Comparison of ENCODE assay signal across 9 cellular contexts in the genomic region with DNA sequence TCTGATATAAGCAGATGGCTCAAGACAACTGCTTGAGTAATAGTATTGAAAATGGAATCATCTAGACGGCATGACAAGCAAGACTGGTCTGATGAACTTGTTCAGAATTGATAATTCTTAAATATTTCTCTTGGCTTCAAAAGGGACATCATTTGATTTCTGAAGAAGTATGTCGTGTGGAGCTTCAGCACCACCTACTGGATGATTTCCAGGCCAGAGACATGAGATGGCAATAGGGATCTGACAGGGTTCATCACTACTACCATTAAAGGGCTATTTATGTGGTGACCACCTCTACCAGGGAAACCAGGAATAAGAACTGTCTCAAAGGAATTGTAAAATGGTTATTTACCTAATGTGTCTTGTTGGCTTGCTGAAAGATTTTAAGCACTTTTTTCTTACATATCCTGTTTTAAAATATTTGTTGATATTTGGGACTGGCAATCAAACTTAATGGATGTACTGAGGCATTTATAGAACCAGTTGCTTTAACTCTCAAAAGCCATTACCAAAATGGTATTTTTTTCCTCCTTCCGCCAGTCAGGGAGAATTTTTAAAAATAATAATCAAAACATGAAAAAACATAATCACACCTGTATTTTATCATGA.
DNase-seq lines count a peak whose midpoint lies in the region; ATAC-seq and TF ChIP-seq lines count a peak whose summit lies in the region.
"Had no signal": no experiment of that assay in that cellular context is flagged by ENCODE, and none has a peak within 500 bp of the region (broad histone marks: within the 10 kb centered on the region; RNA-seq: fewer than 3 reads in every experiment).

No MANE protein-coding gene starts in this region.

- peak; percentile 45 for DNase-seq in Calu3
- DNase-seq in HFFc6 = peak; percentile 48
- peak; percentile 3 for DNase-seq in NCI-H748 treated with DMSO at 0.1 percent for 48 hours (lab: John Stamatoyannopoulos, UW)
- peak; percentile 61 for DNase-seq in activated CD8-positive, alpha-beta memory T cell treated with anti-CD3 and anti-CD28 coated beads, Interleukin-2, amount 10 ng/mL, durations not matched to agents 7 days and 5 days
- DNase-seq in epithelial cell of proximal tubule (ENCODE audit: low read depth) = peak; percentile 23
- DNase-seq in naive thymus-derived CD4-positive, alpha-beta T cell = peak in 7 of 9 donors; percentile 14 to 46 (median 38)
- peak; percentile 23 for DNase-seq in stimulated activated naive CD4-positive, alpha-beta T cell treated with Interleukin-2 at 50 U/mL for 16 hours (lab: John Stamatoyannopoulos, UW)

- H3K27ac Mint-ChIP-seq in Calu3 (ENCODE audit: unreplicated experiment) (no peak overlapping the region), HFFc6 (peak overlapping the region; percentile 9; the same call in 1 of the 2 replicates)
- no peak overlapping the region for H3K27ac Mint-ChIP-seq in activated CD8-positive, alpha-beta memory T cell treated with anti-CD3 and anti-CD28 coated beads, Interleukin-2, amount 10 ng/mL, durations not matched to agents 7 days and 5 days
- H3K27ac Mint-ChIP-seq in naive thymus-derived CD4-positive, alpha-beta T cell = peak overlapping the region in 1 of 9 donors; percentile 30
- H3K27ac Mint-ChIP-seq: activated naive CD8-positive, alpha-beta T cell had no signal

- H3K36me3 ChIP-seq in naive thymus-derived CD4-positive, alpha-beta T cell (ENCODE audit: control insufficient read depth in 2 of 3, insufficient read depth in 3 of 3, low read length in 3 of 3) = no peaks in the 10 kb centered on the region

- no TSS peak for BruUV-seq in Calu3 (replicated peaks; lab: Mats Ljungman, UMichigan)

- intact Hi-C loops in Calu3 (cut with micrococcal nuclease; ENCODE audit: unreplicated experiment) = loop anchor here (1.0 to 10.0 kb wide), 3 partner anchors 60 to 351 kb away; partner anchors contain the start of gene SPRED1
- intact Hi-C loops in naive thymus-derived CD4-positive, alpha-beta T cell (cut with micrococcal nuclease) = loop anchor here (2.0 to 5.0 kb wide), 3 partner anchors 104 to 1846 kb away; no protein-coding TSS in a partner anchor

- ATAC-seq in activated CD8-positive, alpha-beta memory T cell treated with anti-CD3 and anti-CD28 coated beads, Interleukin-2, amount 10 ng/mL, durations not matched to agents 7 days and 5 days = no peak
- peak; percentile 57 for ATAC-seq in naive thymus-derived CD4-positive, alpha-beta T cell
- no peak for ATAC-seq in HG02885 (IDR thresholded peaks at IDR 0.05; ENCODE audit: poor library complexity, unreplicated experiment)

- H3K9me3 Mint-ChIP-seq in Calu3 (ENCODE audit: low read depth, unreplicated experiment) (no peaks in the 10 kb centered on the region), HFFc6 (no peaks in the 10 kb centered on the region)
- no peaks in the 10 kb centered on the region for H3K9me3 Mint-ChIP-seq in activated CD8-positive, alpha-beta memory T cell treated with anti-CD3 and anti-CD28 coated beads, Interleukin-2, amount 10 ng/mL, durations not matched to agents 7 days and 5 days (ENCODE audit: low read depth)
- no peaks in the 10 kb centered on the region for H3K9me3 Mint-ChIP-seq in naive thymus-derived CD4-positive, alpha-beta T cell

- H3K36me3 Mint-ChIP-seq in Calu3 (ENCODE audit: insufficient read depth, unreplicated experiment) (no peaks in the 10 kb centered on the region), HFFc6 (ENCODE audit: low read depth) (peaks cover 13% of the 10 kb centered on the region; the same call in 1 of the 2 replicates)
- no peaks in the 10 kb centered on the region for H3K36me3 Mint-ChIP-seq in activated CD8-positive, alpha-beta memory T cell treated with anti-CD3 and anti-CD28 coated beads, Interleukin-2, amount 10 ng/mL, durations not matched to agents 7 days and 5 days
- H3K36me3 Mint-ChIP-seq in naive thymus-derived CD4-positive, alpha-beta T cell = no peaks in the 10 kb centered on the region
- H3K36me3 Mint-ChIP-seq: activated naive CD8-positive, alpha-beta T cell had no signal

- no peaks in the 10 kb centered on the region for H3K9me3 ChIP-seq in naive thymus-derived CD4-positive, alpha-beta T cell (ENCODE audit: control insufficient read depth in 2 of 3, low read length in 3 of 3)

- H3K4me1 ChIP-seq in naive thymus-derived CD4-positive, alpha-beta T cell (ENCODE audit: control insufficient read depth in 2 of 2, insufficient read depth in 2 of 2, low read length in 2 of 2) = no peaks in the 10 kb centered on the region

- H3K4me1 Mint-ChIP-seq in Calu3 (ENCODE audit: low read depth, unreplicated experiment) = no peaks in the 10 kb centered on the region
- peaks cover 20% of the 10 kb centered on the region for H3K4me1 Mint-ChIP-seq in HFFc6 (ENCODE audit: low read depth)
- H3K4me1 Mint-ChIP-seq in activated CD8-positive, alpha-beta memory T cell treated with anti-CD3 and anti-CD28 coated beads, Interleukin-2, amount 10 ng/mL, durations not matched to agents 7 days and 5 days = no peaks in the 10 kb centered on the region
- H3K4me1 Mint-ChIP-seq in naive thymus-derived CD4-positive, alpha-beta T cell = no peaks in the 10 kb centered on the region

- POLR2A ChIA-PET in naive thymus-derived CD4-positive, alpha-beta T cell (lab: Charles Lee) = no interaction called here

- H3K4me3 Mint-ChIP-seq in Calu3 (ENCODE audit: low read depth, unreplicated experiment) (no peak overlapping the region), HFFc6 (no peak overlapping the region)
- no peak overlapping the region for H3K4me3 Mint-ChIP-seq in activated CD8-positive, alpha-beta memory T cell treated with anti-CD3 and anti-CD28 coated beads, Interleukin-2, amount 10 ng/mL, durations not matched to agents 7 days and 5 days
- H3K4me3 Mint-ChIP-seq in naive thymus-derived CD4-positive, alpha-beta T cell = no peak overlapping the region
- H3K4me3 Mint-ChIP-seq: activated naive CD8-positive, alpha-beta T cell had no signal

- TF ChIP-seq CTCF in Calu3 (IDR thresholded peaks at IDR 0.05; ENCODE audit: unreplicated experiment) = no peak
- peak; percentile 88 for TF ChIP-seq CTCF in HFFc6 (IDR thresholded peaks at IDR 0.05)
- TF ChIP-seq CTCF in epithelial cell of proximal tubule (conservative IDR thresholded peaks at IDR 0.05; ENCODE audit: low read depth, low read length) = peak; percentile 90

- H3K4me3 ChIP-seq in epithelial cell of proximal tubule (ENCODE audit: low read depth, low read length) = no peak overlapping the region
- H3K4me3 ChIP-seq in naive thymus-derived CD4-positive, alpha-beta T cell (ENCODE audit: low read length) = no peak overlapping the region

- CTCF ChIA-PET in Calu3 (lab: Charles Lee) = interaction anchor here (0.6 kb wide), 1 partner anchor 1066 kb away, joined by 3 read pairs; no protein-coding TSS in a partner anchor
- CTCF ChIA-PET in activated CD8-positive, alpha-beta memory T cell treated with anti-CD3 and anti-CD28 coated beads, Interleukin-2, amount 10 ng/mL, durations not matched to agents 7 days and 5 days (lab: Charles Lee) = interaction anchor here (0.8 to 1.0 kb wide), 2 partner anchors 103 to 358 kb away, joined by 3 to 5 read pairs; no protein-coding TSS in a partner anchor
- CTCF ChIA-PET in naive thymus-derived CD4-positive, alpha-beta T cell (lab: Charles Lee) = no interaction called here

- no peaks in the 10 kb centered on the region for H3K27me3 ChIP-seq in naive thymus-derived CD4-positive, alpha-beta T cell (ENCODE audit: control insufficient read depth in 2 of 2, insufficient read depth in 2 of 2, low read length in 2 of 2)

- no peak overlapping the region for H3K27ac ChIP-seq in naive thymus-derived CD4-positive, alpha-beta T cell (ENCODE audit: low read depth, low read length)

- H3K27me3 Mint-ChIP-seq in Calu3 (ENCODE audit: unreplicated experiment) (no peaks in the 10 kb centered on the region), HFFc6 (ENCODE audit: insufficient read depth) (no peaks in the 10 kb centered on the region; the same call in 1 of the 2 replicates)
- peaks cover 33% of the 10 kb centered on the region for H3K27me3 Mint-ChIP-seq in activated CD8-positive, alpha-beta memory T cell treated with anti-CD3 and anti-CD28 coated beads, Interleukin-2, amount 10 ng/mL, durations not matched to agents 7 days and 5 days
- H3K27me3 Mint-ChIP-seq in naive thymus-derived CD4-positive, alpha-beta T cell = peaks cover 3 to 23% (median 12%) of the 10 kb centered on the region in 5 donors
- H3K27me3 Mint-ChIP-seq: activated naive CD8-positive, alpha-beta T cell had no signal

Comparison
In these comparisons a context has a peak if more than half of its experiments do, and no peak if none do; other contexts are left out.
1. DNase-seq: peak in every context shown above with its lines; median percentile 61 in activated CD8-positive, alpha-beta memory T cell treated with anti-CD3 and anti-CD28 coated beads, Interleukin-2, amount 10 ng/mL, durations not matched to agents 7 days and 5 days; 48 in HFFc6; 45 in Calu3; 38 in naive thymus-derived CD4-positive, alpha-beta T cell; 23 in epithelial cell of proximal tubule; 23 in stimulated activated naive CD4-positive, alpha-beta T cell treated with Interleukin-2 at 50 U/mL for 16 hours; 3 in NCI-H748 treated with DMSO at 0.1 percent for 48 hours.